In the genomic region with DNA sequence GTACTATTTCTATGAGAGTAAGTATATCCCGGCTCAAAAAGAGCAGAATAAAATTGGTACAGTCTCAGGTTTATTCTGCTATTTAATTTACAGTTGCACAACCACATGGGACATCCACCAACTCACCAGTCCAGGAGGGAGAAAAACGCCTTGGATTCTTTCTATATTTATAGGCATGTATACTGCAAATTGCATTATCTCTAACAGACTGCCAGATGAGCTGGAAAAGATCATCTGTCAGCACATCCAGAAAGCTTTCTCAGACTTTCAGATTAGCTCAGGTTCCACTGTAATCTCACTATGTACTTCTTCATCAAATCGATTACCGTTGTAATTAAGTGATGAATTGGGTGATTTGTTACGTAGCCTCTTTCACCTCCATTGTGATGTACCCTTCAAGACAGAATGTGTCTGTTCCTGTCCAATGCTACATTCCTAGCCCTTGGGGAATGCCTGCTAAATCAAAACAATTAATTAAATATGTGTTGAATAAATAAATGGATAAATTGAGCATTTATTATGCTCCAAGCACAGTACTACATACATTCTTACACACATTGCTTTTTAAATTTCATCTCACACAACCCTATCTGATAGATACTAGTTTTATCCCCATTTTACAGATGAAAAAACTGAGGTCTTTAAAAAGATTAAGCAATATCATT, we compare ENCODE assay signal across 18 cellular contexts. TPM values are rescaled to one million over a fixed set of nuclear protein-coding genes. Genes with fewer than 3 reads are reported as not detected.
DNase-seq lines count a peak whose midpoint lies in the region; ATAC-seq, FAIRE-seq and TF ChIP-seq lines count a peak whose summit lies in the region.
"Had no signal": no experiment of that assay in that cellular context is flagged by ENCODE, and none has a peak within 500 bp of the region (broad histone marks: within the 10 kb centered on the region; RNA-seq: fewer than 3 reads in every experiment).

No MANE protein-coding gene starts in this region.

- H3K27me3 Mint-ChIP-seq in naive thymus-derived CD8-positive, alpha-beta T cell = peaks cover 0 to 13% (median 3%) of the 10 kb centered on the region in 5 donors

- peaks cover 4 to 24% (median 20%) of the 10 kb centered on the region in 4 donors for H3K4me1 Mint-ChIP-seq in naive thymus-derived CD8-positive, alpha-beta T cell

- H3K4me3 ChIP-seq in fibroblast of the aortic adventitia (ENCODE audit: low read depth, low read length) (no peak overlapping the region), skeletal muscle cell (ENCODE audit: low read depth, low read length) (no peak overlapping the region)
- H3K4me3 ChIP-seq: BLaER1, GM12878, GM23248 had no signal

- peak; percentile 29 for FAIRE-seq in D721Med (lab: Jason Lieb, UNC)
- FAIRE-seq: GM12878, GM18507, H54 had no signal

- H3K4me3 Mint-ChIP-seq in naive thymus-derived CD8-positive, alpha-beta T cell = no peak overlapping the region
- H3K4me3 Mint-ChIP-seq: CD8-positive, alpha-beta memory T cell had no signal

- DNase-seq in D721Med (ENCODE audit: insufficient read length, low spot score) (no peak), fibroblast of the aortic adventitia (ENCODE audit: low read depth) (peak; percentile 13), skeletal muscle cell (ENCODE audit: low read depth) (peak; percentile 40), GM19240 (ENCODE audit: insufficient read length, low spot score) (no peak), Ammon's horn (ENCODE audit: low spot score) (no peak)
- DNase-seq in naive thymus-derived CD8-positive, alpha-beta T cell = no peak
- DNase-seq: Caco-2; CD8-positive, alpha-beta memory T cell; DMS 273 treated with DMSO at 0.1 percent for 48 hours; GM23248 had no signal

- POLR2A ChIA-PET in naive thymus-derived CD8-positive, alpha-beta T cell (lab: Charles Lee) = no interaction called here

- ATAC-seq in SK-N-SH treated with all-trans-retinoic acid at 6 μM for 48 hours = no peak; the same call in 2 of the 3 replicates
- ATAC-seq in naive thymus-derived CD8-positive, alpha-beta T cell = no peak
- ATAC-seq: GM12878, HCT116 had no signal

- no peak overlapping the region for H3K27ac Mint-ChIP-seq in naive thymus-derived CD8-positive, alpha-beta T cell

- TF ChIP-seq CTCF in D721Med (IDR thresholded peaks at IDR 0.05; ENCODE audit: insufficient read depth, missing control alignments) (no peak), fibroblast of the aortic adventitia (IDR thresholded peaks at IDR 0.05; ENCODE audit: insufficient read depth, low read length) (no peak)

- peaks cover 0 to 3% (median 0%) of the 10 kb centered on the region in 9 donors for H3K9me3 Mint-ChIP-seq in naive thymus-derived CD8-positive, alpha-beta T cell
- H3K9me3 Mint-ChIP-seq: CD8-positive, alpha-beta memory T cell had no signal

- no peaks in the 10 kb centered on the region for H3K36me3 Mint-ChIP-seq in naive thymus-derived CD8-positive, alpha-beta T cell
- H3K36me3 Mint-ChIP-seq: CD8-positive, alpha-beta memory T cell had no signal

TF ChIP-seq in SK-N-SH treated with all-trans-retinoic acid at 6 μM for 48 hours, 23 proteins besides CTCF, POLR2A, EP300 and RAD21 (continues in another document):
- peak; percentile 46; the same call in 1 of the 2 replicates for TF ChIP-seq GLIS3 (CRISPR knock-in tag; IDR thresholded peaks at IDR 0.05)
- no peak for TF ChIP-seq PPARA (CRISPR knock-in tag; IDR thresholded peaks at IDR 0.05; ENCODE audit: borderline replicate concordance)
- TF ChIP-seq CSDC2 (CRISPR knock-in tag; IDR thresholded peaks at IDR 0.05) = peak; percentile 58; the same call in 1 of the 2 replicates
- TF ChIP-seq, protein P1, sequence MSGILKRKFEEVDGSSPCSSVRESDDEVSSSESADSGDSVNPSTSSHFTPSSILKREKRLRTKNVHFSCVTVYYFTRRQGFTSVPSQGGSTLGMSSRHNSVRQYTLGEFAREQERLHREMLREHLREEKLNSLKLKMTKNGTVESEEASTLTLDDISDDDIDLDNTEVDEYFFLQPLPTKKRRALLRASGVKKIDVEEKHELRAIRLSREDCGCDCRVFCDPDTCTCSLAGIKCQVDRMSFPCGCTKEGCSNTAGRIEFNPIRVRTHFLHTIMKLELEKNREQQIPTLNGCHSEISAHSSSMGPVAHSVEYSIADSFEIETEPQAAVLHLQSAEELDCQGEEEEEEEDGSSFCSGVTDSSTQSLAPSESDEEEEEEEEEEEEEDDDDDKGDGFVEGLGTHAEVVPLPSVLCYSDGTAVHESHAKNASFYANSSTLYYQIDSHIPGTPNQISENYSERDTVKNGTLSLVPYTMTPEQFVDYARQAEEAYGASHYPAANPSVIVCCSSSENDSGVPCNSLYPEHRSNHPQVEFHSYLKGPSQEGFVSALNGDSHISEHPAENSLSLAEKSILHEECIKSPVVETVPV (CRISPR knock-in tag; IDR thresholded peaks at IDR 0.05) = 0 out of 2 replicates have a peak, but pooled peaks have one; percentile 19
- TF ChIP-seq ZFP30 (CRISPR knock-in tag; IDR thresholded peaks at IDR 0.05) = no peak
- TF ChIP-seq PATZ1 (CRISPR knock-in tag; IDR thresholded peaks at IDR 0.05; ENCODE audit: borderline replicate concordance) = no peak
- peak; percentile 95 for TF ChIP-seq ISL1 (CRISPR knock-in tag; IDR thresholded peaks at IDR 0.05)
- TF ChIP-seq ZNF565 (CRISPR knock-in tag; conservative IDR thresholded peaks at IDR 0.05; ENCODE audit: low read depth) = no peak
- no peak for TF ChIP-seq OSR1 (CRISPR knock-in tag; IDR thresholded peaks at IDR 0.05)
- TF ChIP-seq ZNF8 (CRISPR knock-in tag; IDR thresholded peaks at IDR 0.05) = no peak
- TF ChIP-seq, protein P2, sequence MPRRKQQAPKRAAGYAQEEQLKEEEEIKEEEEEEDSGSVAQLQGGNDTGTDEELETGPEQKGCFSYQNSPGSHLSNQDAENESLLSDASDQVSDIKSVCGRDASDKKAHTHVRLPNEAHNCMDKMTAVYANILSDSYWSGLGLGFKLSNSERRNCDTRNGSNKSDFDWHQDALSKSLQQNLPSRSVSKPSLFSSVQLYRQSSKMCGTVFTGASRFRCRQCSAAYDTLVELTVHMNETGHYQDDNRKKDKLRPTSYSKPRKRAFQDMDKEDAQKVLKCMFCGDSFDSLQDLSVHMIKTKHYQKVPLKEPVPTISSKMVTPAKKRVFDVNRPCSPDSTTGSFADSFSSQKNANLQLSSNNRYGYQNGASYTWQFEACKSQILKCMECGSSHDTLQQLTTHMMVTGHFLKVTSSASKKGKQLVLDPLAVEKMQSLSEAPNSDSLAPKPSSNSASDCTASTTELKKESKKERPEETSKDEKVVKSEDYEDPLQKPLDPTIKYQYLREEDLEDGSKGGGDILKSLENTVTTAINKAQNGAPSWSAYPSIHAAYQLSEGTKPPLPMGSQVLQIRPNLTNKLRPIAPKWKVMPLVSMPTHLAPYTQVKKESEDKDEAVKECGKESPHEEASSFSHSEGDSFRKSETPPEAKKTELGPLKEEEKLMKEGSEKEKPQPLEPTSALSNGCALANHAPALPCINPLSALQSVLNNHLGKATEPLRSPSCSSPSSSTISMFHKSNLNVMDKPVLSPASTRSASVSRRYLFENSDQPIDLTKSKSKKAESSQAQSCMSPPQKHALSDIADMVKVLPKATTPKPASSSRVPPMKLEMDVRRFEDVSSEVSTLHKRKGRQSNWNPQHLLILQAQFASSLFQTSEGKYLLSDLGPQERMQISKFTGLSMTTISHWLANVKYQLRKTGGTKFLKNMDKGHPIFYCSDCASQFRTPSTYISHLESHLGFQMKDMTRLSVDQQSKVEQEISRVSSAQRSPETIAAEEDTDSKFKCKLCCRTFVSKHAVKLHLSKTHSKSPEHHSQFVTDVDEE (CRISPR knock-in tag; IDR thresholded peaks at IDR 0.05) = peak; percentile 91
- TF ChIP-seq ESRRG (CRISPR knock-in tag; IDR thresholded peaks at IDR 0.05) = no peak
- TF ChIP-seq ZC3H10 (CRISPR knock-in tag; IDR thresholded peaks at IDR 0.05) = no peak
- TF ChIP-seq TOX (CRISPR knock-in tag; IDR thresholded peaks at IDR 0.05; ENCODE audit: borderline replicate concordance) = no peak
- no peak for TF ChIP-seq BACH2 (CRISPR knock-in tag; IDR thresholded peaks at IDR 0.05; ENCODE audit: borderline replicate concordance)
- TF ChIP-seq CREB5 (CRISPR knock-in tag; IDR thresholded peaks at IDR 0.05; ENCODE audit: low read depth) = peak; percentile 81
- TF ChIP-seq ZNF70 (CRISPR knock-in tag; IDR thresholded peaks at IDR 0.05) = no peak
- no peak for TF ChIP-seq RARB (CRISPR knock-in tag; IDR thresholded peaks at IDR 0.05)
- no peak for TF ChIP-seq ZFP3 (CRISPR knock-in tag; IDR thresholded peaks at IDR 0.05)

RNA-seq across cellular contexts. Expression of gene TMC3, which starts 38.1 kb away (rescaled TPM):
- under 0.01 TPM in 1 of 2 replicates, not detected in the other for total RNA-seq in fibroblast of the aortic adventitia (ENCODE audit: low replicate concordance)
- total RNA-seq in naive thymus-derived CD8-positive, alpha-beta T cell = not detected
- under 1 TPM in 1 of 3 donors, not detected in 2; 0.05 TPM for polyA plus RNA-seq in naive thymus-derived CD8-positive, alpha-beta T cell
- total RNA-seq: A673; Caco-2; CD8-positive, alpha-beta memory T cell; Daoy; GM12878; GM23248 had no signal
- polyA plus RNA-seq: CD8-positive, alpha-beta memory T cell; GM23248 had no signal

Comparison
In these comparisons a context has a peak if more than half of its experiments do, and no peak if none do; other contexts are left out.
1. DNase-seq: peak in fibroblast of the aortic adventitia (single experiment) and skeletal muscle cell (single experiment); none in D721Med (single experiment), naive thymus-derived CD8-positive, alpha-beta T cell (0 of 10), GM19240 (single experiment) and Ammon's horn (single experiment).